In the genomic region with DNA sequence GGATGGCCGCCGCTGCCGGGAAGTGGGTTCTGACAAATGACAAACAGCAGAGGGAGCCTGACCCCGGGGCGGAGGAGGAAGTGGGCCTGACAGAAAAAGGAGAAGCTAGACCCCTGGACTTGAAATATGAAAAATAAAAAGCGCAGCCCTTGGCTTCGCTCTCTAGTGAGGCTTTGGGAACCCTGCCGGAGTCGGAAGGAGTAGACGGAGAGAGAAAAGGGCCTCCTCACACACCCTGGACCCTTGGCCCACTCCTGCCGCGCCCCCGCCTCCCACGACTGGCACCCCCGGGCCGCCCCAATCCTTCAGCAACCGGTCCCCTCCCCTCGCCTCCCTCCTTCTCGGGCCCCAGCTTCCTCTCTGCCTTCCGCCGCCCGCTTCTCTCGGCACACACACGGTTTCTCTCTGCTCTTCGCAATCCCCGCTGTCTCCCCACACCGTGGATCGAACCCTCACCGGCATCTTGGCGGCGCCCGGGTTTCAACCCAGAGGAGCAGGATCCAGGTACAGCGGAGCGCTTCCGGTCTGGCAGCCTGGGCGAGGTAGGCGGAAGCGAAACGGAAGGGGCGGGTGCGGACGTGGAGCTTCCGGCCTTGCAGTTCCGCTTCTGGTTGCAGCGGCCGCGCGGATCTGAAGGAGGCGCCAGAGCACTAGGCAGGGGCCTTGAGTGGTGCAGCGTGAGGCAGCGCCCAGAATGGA, we compare ENCODE assay signal across 8 cellular contexts. TPM values are rescaled to one million over a fixed set of nuclear protein-coding genes. Genes with fewer than 3 reads are reported as not detected.
DNase-seq lines count a peak whose midpoint lies in the region; ATAC-seq lines count a peak whose summit lies in the region.

ARPC3 (minus strand) TSS at position 539 of the 699 bp plus-strand sequence; CDS start at position 462, 77 bp downstream.

- DNase-seq in COLO829 (ENCODE audit: low spot score) (peak; percentile 80), HS-5 (ENCODE audit: low read depth) (peak; percentile 67), NK-92 (lab: John Stamatoyannopoulos, UW; ENCODE audit: unreplicated experiment) (peak; percentile 53), lung microvascular endothelial cell (ENCODE audit: low read depth in 2 of 2) (peak; percentile 97 to 98)
- peak; percentile 96 for DNase-seq in activated CD8-positive, alpha-beta memory T cell treated with anti-CD3 and anti-CD28 coated beads for 24 hours
- peak; percentile 89 for DNase-seq in effector CD8-positive, alpha-beta T cell (lab: John Stamatoyannopoulos, UW)
- DNase-seq in stimulated activated CD4-positive, alpha-beta T cell treated with anti-CD3 and anti-CD28 coated beads, TNF-alpha, amount 100 ng/mL, for 48 hours (ENCODE audit: low read depth in 3 of 3): peak; percentile 91 to 92 (median 92)

- peak; percentile 73 for ATAC-seq in GM19468 (IDR thresholded peaks at IDR 0.05; ENCODE audit: extremely low read depth, unreplicated experiment)

RNA-seq across cellular contexts. Expression of gene ARPC3, which starts in this region (rescaled TPM):
- total RNA-seq in lung microvascular endothelial cell: 182 and 207 TPM in 2 replicates

Comparison
In these comparisons a context has a peak if more than half of its experiments do, and no peak if none do; other contexts are left out.
1. Peak in every context shown above with its lines: DNase-seq and ATAC-seq.